Comparison of ENCODE assay signal across 11 cellular contexts in the genomic region with DNA sequence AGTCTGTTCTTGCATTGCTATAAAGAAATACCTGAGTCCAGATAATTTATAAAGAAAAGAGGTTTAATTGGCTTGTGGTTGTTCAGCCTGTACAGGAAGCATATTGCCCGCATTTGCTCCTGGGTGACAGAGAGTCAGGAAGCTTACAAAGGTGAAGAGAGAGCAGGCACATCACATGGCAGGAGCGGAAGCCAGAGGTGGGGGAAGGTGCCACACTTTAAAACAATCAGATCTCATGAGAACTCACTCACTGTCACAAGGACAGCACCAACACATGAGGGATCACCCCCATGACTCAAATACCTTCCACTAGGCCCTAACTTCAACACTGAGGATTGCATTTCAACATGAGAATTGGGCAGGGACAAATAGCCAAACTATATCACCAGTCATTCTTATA.
A peak's percentile ranks its signal among the peaks of the same experiment; 100 is the strongest.
DNase-seq lines count a peak whose midpoint lies in the region; ATAC-seq and TF ChIP-seq lines count a peak whose summit lies in the region.
"Had no signal": no experiment of that assay in that cellular context is flagged by ENCODE, and none has a peak within 500 bp of the region (broad histone marks: within the 10 kb centered on the region; RNA-seq: fewer than 3 reads in every experiment).

No MANE protein-coding gene starts in this region.

- H3K9me2 ChIP-seq in Loucy (replicated peaks; ENCODE audit: low read depth, low read length): no peaks in the 10 kb centered on the region

- H3K79me2 ChIP-seq in Loucy (ENCODE audit: insufficient read depth, low read length): no peaks in the 10 kb centered on the region

- H3K4me1 ChIP-seq in Loucy (ENCODE audit: insufficient read depth, low read length, poor library complexity, severe bottlenecking) (peaks cover 61% of the 10 kb centered on the region), SJCRH30 (peaks cover 5% of the 10 kb centered on the region; the same call in 1 of the 2 replicates)
- H3K4me1 ChIP-seq: testis had no signal

- H3K27ac ChIP-seq in SJCRH30: no peak overlapping the region
- H3K27ac ChIP-seq: testis had no signal

- TF ChIP-seq CTCF in Loucy (conservative IDR thresholded peaks at IDR 0.05; ENCODE audit: low read length): no peak

- H3K9me3 ChIP-seq in Loucy (ENCODE audit: insufficient read depth, low read depth, low read length): no peaks in the 10 kb centered on the region
- H3K9me3 ChIP-seq in SJCRH30 (replicated peaks): 0 out of 2 replicates have a peak, but pooled peaks cover 2% of the 10 kb centered on the region
- H3K9me3 ChIP-seq: testis had no signal

- no peaks in the 10 kb centered on the region; the same call in 1 of the 2 replicates for H3F3A ChIP-seq in Loucy (ENCODE audit: low read depth)

- H3K27me3 ChIP-seq in Loucy (ENCODE audit: insufficient read depth, low read length, poor library complexity, severe bottlenecking) (no peaks in the 10 kb centered on the region), SJCRH30 (no peaks in the 10 kb centered on the region)
- H3K27me3 ChIP-seq: testis had no signal

- ATAC-seq in GM21717 (IDR thresholded peaks at IDR 0.05; ENCODE audit: unreplicated experiment) (no peak), GM18520 (IDR thresholded peaks at IDR 0.05; ENCODE audit: unreplicated experiment) (no peak)

- peak overlapping the region; percentile 35 for H3K9ac ChIP-seq in Loucy (ENCODE audit: low read depth, low read length, poor library complexity, severe bottlenecking)

- no peaks in the 10 kb centered on the region for H4K20me1 ChIP-seq in Loucy (ENCODE audit: insufficient read depth, low read length, poor library complexity, severe bottlenecking)

- peak overlapping the region; percentile 51 for H3K4me2 ChIP-seq in Loucy (ENCODE audit: low read depth, low read length, poor library complexity, severe bottlenecking)

- peak overlapping the region; percentile 18; the same call in 1 of the 2 replicates for H2AFZ ChIP-seq in Loucy (ENCODE audit: low read length)

- peak; percentile 32 to 40 for DNase-seq in activated CD4-positive, alpha-beta T cell treated with anti-CD3 and anti-CD28 coated beads, Interleukin-2, amount 50 U/mL, for 4 hours
- DNase-seq in activated naive CD4-positive, alpha-beta T cell treated with anti-CD3 and anti-CD28 coated beads, Interleukin-2, amount 50 U/mL, for 16 hours: peak; percentile 32
- peak; percentile 25 for DNase-seq in stimulated activated CD4-positive, alpha-beta T cell treated with anti-CD3 and anti-CD28 coated beads, Interleukin-4, amount 100 ng/mL, for 1 hour
- DNase-seq in SJCRH30 (no peak), RPMI8226 (no peak)
- DNase-seq: C1 segment of cervical spinal cord, kidney glomerular epithelial cell, testis had no signal

- H3K4me3 ChIP-seq in Loucy (ENCODE audit: low read length, poor library complexity, severe bottlenecking) (peak overlapping the region; percentile 24), SJCRH30 (no peak overlapping the region)
- H3K4me3 ChIP-seq: testis had no signal

- H3K36me3 ChIP-seq in Loucy (ENCODE audit: insufficient read depth, low read length) (no peaks in the 10 kb centered on the region), SJCRH30 (no peaks in the 10 kb centered on the region)

Comparison
In these comparisons a context has a peak if more than half of its experiments do, and no peak if none do; other contexts are left out.
1. DNase-seq: peak in activated CD4-positive, alpha-beta T cell treated with anti-CD3 and anti-CD28 coated beads, Interleukin-2, amount 50 U/mL, for 4 hours (2 of 2), activated naive CD4-positive, alpha-beta T cell treated with anti-CD3 and anti-CD28 coated beads, Interleukin-2, amount 50 U/mL, for 16 hours (single experiment) and stimulated activated CD4-positive, alpha-beta T cell treated with anti-CD3 and anti-CD28 coated beads, Interleukin-4, amount 100 ng/mL, for 1 hour (single experiment); none in SJCRH30 (0 of 2) and RPMI8226 (single experiment).